In genomic region chr10:35391153-35391953, GRCh38 we compare ENCODE assay signal across 1 cellular context.
TF ChIP-seq lines count a peak whose summit lies in the region.

No MANE protein-coding gene starts in this region.

TF ChIP-seq in HepG2, 621 proteins besides CTCF, POLR2A, EP300 and RAD21 (continued from another document):
- TF ChIP-seq E2F5 (CRISPR knock-in tag; conservative IDR thresholded peaks at IDR 0.05) (no peak), HOMEZ (CRISPR knock-in tag; IDR thresholded peaks at IDR 0.05; ENCODE audit: low read depth) (peak; percentile 95), ZNF839 (CRISPR knock-in tag; IDR thresholded peaks at IDR 0.05; ENCODE audit: borderline replicate concordance) (no peak), ZNF317 (CRISPR knock-in tag; IDR thresholded peaks at IDR 0.05) (no peak), ZNF737 (CRISPR knock-in tag; IDR thresholded peaks at IDR 0.05; ENCODE audit: borderline replicate concordance) (no peak), SAP130 (CRISPR knock-in tag; IDR thresholded peaks at IDR 0.05; ENCODE audit: low read depth) (peak; percentile 59), CREB1 (IDR thresholded peaks at IDR 0.05) (no peak), CREB1 (CRISPR knock-in tag; IDR thresholded peaks at IDR 0.05) (no peak), ZMYM2 (CRISPR knock-in tag; IDR thresholded peaks at IDR 0.05) (0 out of 2 replicates have a peak, but pooled peaks have one; percentile 41), DMAP1 (CRISPR knock-in tag; IDR thresholded peaks at IDR 0.05) (no peak), CENPX (CRISPR knock-in tag; IDR thresholded peaks at IDR 0.05) (no peak), PHB2 (IDR thresholded peaks at IDR 0.05; ENCODE audit: partially characterized antibody) (no peak), RARG (CRISPR knock-in tag; IDR thresholded peaks at IDR 0.05; ENCODE audit: low read depth) (no peak), NR2F1 (CRISPR knock-in tag; IDR thresholded peaks at IDR 0.05) (peak; percentile 69 to 81; a peak in 3 of 4 replicates), ARID5B (CRISPR knock-in tag; IDR thresholded peaks at IDR 0.05) (peak; percentile 39; the same call in 1 of the 2 replicates), ZNF652 (CRISPR knock-in tag; IDR thresholded peaks at IDR 0.05; ENCODE audit: borderline replicate concordance, low read depth) (no peak), HDAC1 (CRISPR knock-in tag; IDR thresholded peaks at IDR 0.05) (no peak), MIER2 (CRISPR knock-in tag; IDR thresholded peaks at IDR 0.05) (no peak), ZFAT (CRISPR knock-in tag; conservative IDR thresholded peaks at IDR 0.05) (no peak), IRF1 (CRISPR knock-in tag; IDR thresholded peaks at IDR 0.05; ENCODE audit: low read depth) (no peak), NR2F2 (IDR thresholded peaks at IDR 0.05; ENCODE audit: borderline replicate concordance, low read depth) (0 out of 2 replicates have a peak, but pooled peaks have one; percentile 50), SATB2 (CRISPR knock-in tag; IDR thresholded peaks at IDR 0.05) (no peak), ZNF850 (CRISPR knock-in tag; conservative IDR thresholded peaks at IDR 0.05) (no peak), ZFYVE20 (CRISPR knock-in tag; IDR thresholded peaks at IDR 0.05; ENCODE audit: borderline replicate concordance, low read depth) (no peak), HES4 (CRISPR knock-in tag; IDR thresholded peaks at IDR 0.05; ENCODE audit: borderline replicate concordance) (no peak), GABPA (IDR thresholded peaks at IDR 0.05; ENCODE audit: low read depth, low read length) (no peak), GABPA (CRISPR knock-in tag; IDR thresholded peaks at IDR 0.05; ENCODE audit: low read depth) (peak; percentile 39; the same call in 1 of the 2 replicates), NCOA5 (CRISPR knock-in tag; IDR thresholded peaks at IDR 0.05) (no peak), CREM (IDR thresholded peaks at IDR 0.05) (no peak), CREM (CRISPR knock-in tag; IDR thresholded peaks at IDR 0.05) (no peak), ZNF468 (CRISPR knock-in tag; IDR thresholded peaks at IDR 0.05) (no peak), ZNF781 (CRISPR knock-in tag; IDR thresholded peaks at IDR 0.05; ENCODE audit: borderline replicate concordance, not compliant biosample characterization) (no peak), ELF3 (CRISPR knock-in tag; IDR thresholded peaks at IDR 0.05) (peak; percentile 93), ZNF782 (CRISPR knock-in tag; IDR thresholded peaks at IDR 0.05; ENCODE audit: borderline replicate concordance) (no peak), ZNF101 (CRISPR knock-in tag; IDR thresholded peaks at IDR 0.05; ENCODE audit: borderline replicate concordance, low read depth) (no peak), ESRRA (CRISPR knock-in tag; IDR thresholded peaks at IDR 0.05; ENCODE audit: low read depth) (peak; percentile 72; the same call in 1 of the 2 replicates), ZBTB42 (CRISPR knock-in tag; IDR thresholded peaks at IDR 0.05) (no peak), FOSL2 (CRISPR knock-in tag; IDR thresholded peaks at IDR 0.05) (peak; percentile 84), DBP (CRISPR knock-in tag; IDR thresholded peaks at IDR 0.05; ENCODE audit: not compliant biosample characterization) (no peak), ZFP41 (CRISPR knock-in tag; IDR thresholded peaks at IDR 0.05; ENCODE audit: borderline replicate concordance) (no peak), ZNF660 (CRISPR knock-in tag; IDR thresholded peaks at IDR 0.05; ENCODE audit: borderline replicate concordance, low read depth) (no peak), HNRNPK (IDR thresholded peaks at IDR 0.05; ENCODE audit: low read depth, low read length, poor library complexity, severe bottlenecking) (peak; percentile 42), RAD51 (IDR thresholded peaks at IDR 0.05; ENCODE audit: borderline replicate concordance) (no peak), ZSCAN31 (CRISPR knock-in tag; IDR thresholded peaks at IDR 0.05; ENCODE audit: low read depth) (no peak)
